Comparison of ENCODE assay signal across 2 cellular contexts in genomic region chr9:4700093-4700492, GRCh38.
TF ChIP-seq lines count a peak whose summit lies in the region.

No MANE protein-coding gene starts in this region.

TF ChIP-seq in A549, 52 proteins besides CTCF, POLR2A, EP300 and RAD21 (continued from another document):
- no peak for TF ChIP-seq EHMT2 (IDR thresholded peaks at IDR 0.05; ENCODE audit: low read depth)
- TF ChIP-seq CBX8 (IDR thresholded peaks at IDR 0.05), result no peak
- no peak for TF ChIP-seq HMGXB4 (CRISPR knock-in tag; IDR thresholded peaks at IDR 0.05; ENCODE audit: borderline replicate concordance)
- TF ChIP-seq ATOH8 (CRISPR knock-in tag; IDR thresholded peaks at IDR 0.05; ENCODE audit: low read depth), result no peak
- TF ChIP-seq MAZ (IDR thresholded peaks at IDR 0.05; ENCODE audit: borderline replicate concordance, low read depth, low read length), result no peak

TF ChIP-seq in liver, 16 proteins besides CTCF, POLR2A, EP300 and RAD21 (continued from another document):
- TF ChIP-seq REST (IDR thresholded peaks at IDR 0.05) (no peak), ZBTB33 (IDR thresholded peaks at IDR 0.05) (no peak), TAF1 (conservative IDR thresholded peaks at IDR 0.05) (no peak), YY1 (IDR thresholded peaks at IDR 0.05) (peak; percentile 30), NR2F2 (IDR thresholded peaks at IDR 0.05) (no peak), HNF4G (IDR thresholded peaks at IDR 0.05) (no peak), FOXA1 (IDR thresholded peaks at IDR 0.05) (no peak), HNF4A (conservative IDR thresholded peaks at IDR 0.05) (peak; percentile 79 to 84), GABPA (IDR thresholded peaks at IDR 0.05 in 1 of 2, conservative IDR thresholded peaks at IDR 0.05 in 1 of 2) (no peak), ATF3 (IDR thresholded peaks at IDR 0.05) (peak; percentile 84), RXRA (IDR thresholded peaks at IDR 0.05) (peak; percentile 72 to 78), SP1 (IDR thresholded peaks at IDR 0.05) (peak; percentile 53), FOXA2 (IDR thresholded peaks at IDR 0.05) (peak; percentile 17), EGR1 (IDR thresholded peaks at IDR 0.05; ENCODE audit: low read depth in 2 of 2) (peak in 1 of 2 donors; percentile 15), MAX (IDR thresholded peaks at IDR 0.05) (no peak)
TF ChIP-seq in liver: peak in this region for 8.
